9 cellular contexts compared by ENCODE assay signal in the genomic region with DNA sequence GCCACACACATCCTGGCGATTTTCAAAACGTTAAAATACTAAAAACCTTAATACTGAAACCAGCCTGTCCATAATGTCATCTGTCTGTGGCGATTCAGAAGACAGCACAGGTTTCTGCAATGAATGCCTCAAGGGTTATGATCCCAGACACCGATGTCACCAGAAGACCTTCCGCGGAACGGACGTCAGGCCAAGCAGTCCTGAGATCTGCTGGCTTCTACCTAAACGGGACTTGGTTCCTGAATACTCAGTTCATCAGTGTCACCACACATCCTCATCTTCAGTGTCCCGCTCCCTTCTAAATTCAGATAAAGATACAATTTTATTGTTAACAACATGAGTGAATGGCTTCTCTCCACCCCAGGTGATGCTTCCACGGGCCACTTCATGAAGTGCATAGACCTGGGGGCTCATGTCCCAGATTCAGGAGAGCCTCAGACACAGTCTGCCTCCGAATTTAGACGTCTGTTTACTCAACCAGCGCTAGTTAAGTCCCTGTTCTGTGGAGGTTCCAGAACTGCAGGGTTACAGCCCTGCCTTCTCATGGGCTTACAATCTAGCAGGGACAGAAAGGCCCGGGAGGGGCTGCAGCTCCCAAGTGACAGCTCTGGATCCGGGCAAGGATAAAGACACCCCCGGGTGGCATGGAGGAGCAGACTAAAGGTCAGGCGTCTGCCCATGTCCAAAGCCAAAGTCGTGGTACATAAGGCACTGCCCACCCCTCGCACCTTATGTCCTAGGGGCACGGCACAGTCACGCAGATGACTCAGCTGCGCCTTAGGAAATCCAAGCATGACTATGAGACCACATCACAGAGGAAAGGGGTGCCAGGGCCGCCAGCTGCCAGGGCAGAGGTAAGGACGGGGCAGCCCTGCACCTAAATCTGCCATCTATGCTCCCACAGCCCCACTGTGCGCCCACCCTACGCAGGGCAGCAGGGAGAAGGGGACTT.
DNase-seq lines count a peak whose midpoint lies in the region; TF ChIP-seq lines count a peak whose summit lies in the region.
"Had no signal": no experiment of that assay in that cellular context is flagged by ENCODE, and none has a peak within 500 bp of the region (broad histone marks: within the 10 kb centered on the region; RNA-seq: fewer than 3 reads in every experiment).

No MANE protein-coding gene starts in this region.

- peak overlapping the region; percentile 4 for H3K27ac Mint-ChIP-seq in activated naive CD4-positive, alpha-beta T cell treated with anti-CD3 and anti-CD28 coated beads for 36 hours
- no peak overlapping the region for H3K27ac Mint-ChIP-seq in T-helper 2 cell treated with Interferon-gamma antibody and Interleukin-4, amounts not matched to agents 5 μg/mL and 100 μg/mL, for 36 hours
- H3K27ac Mint-ChIP-seq: B cell had no signal

- TF ChIP-seq CTCF in mammary epithelial cell (conservative IDR thresholded peaks at IDR 0.05 in 1 of 2, IDR thresholded peaks at IDR 0.05 in 1 of 2; ENCODE audit: extremely low read depth in 1 of 2, insufficient read depth in 1 of 2, low read depth in 1 of 2, low read length in 2 of 2): no peak
- no peak for TF ChIP-seq CTCF in transverse colon (IDR thresholded peaks at IDR 0.05)

- in situ Hi-C loops in mammary epithelial cell (cut with MboI; ENCODE audit: low sequenced_read_pairs in 2 of 2): no loop called here
- in situ Hi-C loops in transverse colon (cut with MboI; ENCODE audit: low pct_ligation_motif_present in 1 of 4, low pct_unique_long_range_greater_than_20kb in 1 of 4, low sequenced_read_pairs in 3 of 4): no loop called here

- no peak for TF ChIP-seq EP300 in transverse colon (IDR thresholded peaks at IDR 0.05; ENCODE audit: low read depth)

- CTCF ChIA-PET in activated naive CD4-positive, alpha-beta T cell treated with anti-CD3 and anti-CD28 coated beads for 36 hours (lab: Charles Lee): no interaction called here
- CTCF ChIA-PET in mammary epithelial cell (lab: Charles Lee; ENCODE audit: low non-redundant PET): interaction anchor here (0.9 kb wide), 1 partner anchor 20 kb away, joined by 3 read pairs; no protein-coding TSS in a partner anchor

- H4K20me1 ChIP-seq in mammary epithelial cell (ENCODE audit: insufficient read depth, low read length): no peaks in the 10 kb centered on the region

- no peaks in the 10 kb centered on the region for H3K9me3 ChIP-seq in mammary epithelial cell (replicated peaks; ENCODE audit: insufficient read depth, low read length)
- H3K9me3 ChIP-seq in transverse colon: no peaks in the 10 kb centered on the region

- dilution Hi-C loops in mammary epithelial cell (cut with HindIII; ENCODE audit: low sequenced_read_pairs): no loop called here

- no peak overlapping the region for H3K4me3 Mint-ChIP-seq in activated naive CD4-positive, alpha-beta T cell treated with anti-CD3 and anti-CD28 coated beads for 36 hours
- no peak overlapping the region for H3K4me3 Mint-ChIP-seq in T-helper 2 cell treated with Interferon-gamma antibody and Interleukin-4, amounts not matched to agents 5 μg/mL and 100 μg/mL, for 36 hours
- H3K4me3 Mint-ChIP-seq: B cell had no signal

- H3K36me3 Mint-ChIP-seq in activated naive CD4-positive, alpha-beta T cell treated with anti-CD3 and anti-CD28 coated beads for 36 hours (ENCODE audit: low read depth): peaks cover 3% of the 10 kb centered on the region
- peaks cover 17% of the 10 kb centered on the region for H3K36me3 Mint-ChIP-seq in T-helper 2 cell treated with Interferon-gamma antibody and Interleukin-4, amounts not matched to agents 5 μg/mL and 100 μg/mL, for 36 hours (ENCODE audit: low read depth)

- no peaks in the 10 kb centered on the region for H3K27me3 Mint-ChIP-seq in activated naive CD4-positive, alpha-beta T cell treated with anti-CD3 and anti-CD28 coated beads for 36 hours (ENCODE audit: low read depth)
- H3K27me3 Mint-ChIP-seq in T-helper 2 cell treated with Interferon-gamma antibody and Interleukin-4, amounts not matched to agents 5 μg/mL and 100 μg/mL, for 36 hours (ENCODE audit: low read depth): no peaks in the 10 kb centered on the region
- H3K27me3 Mint-ChIP-seq: B cell had no signal

- H3K27me3 ChIP-seq in mammary epithelial cell (ENCODE audit: insufficient read depth, low read length) (no peaks in the 10 kb centered on the region), transverse colon (no peaks in the 10 kb centered on the region)

- peak; percentile 8 for DNase-seq in activated naive CD4-positive, alpha-beta T cell treated with anti-CD3 and anti-CD28 coated beads for 36 hours
- no peak for DNase-seq in activated naive CD4-positive, alpha-beta T cell treated with anti-CD3 and anti-CD28 coated beads, Interleukin-2, amount 50 U/mL, for 16 hours
- peak; percentile 92 for DNase-seq in mammary epithelial cell
- DNase-seq in lung microvascular endothelial cell (ENCODE audit: low read depth in 2 of 2): peak; percentile 53 to 91
- DNase-seq in transverse colon: no peak
- no peak for DNase-seq in stimulated activated CD4-positive, alpha-beta T cell treated with anti-CD3 and anti-CD28 coated beads, Interleukin-1b, Interleukin-23, amount 100 ng/mL, for 48 hours
- no peak for DNase-seq in DMS 273 (lab: John Stamatoyannopoulos, UW; ENCODE audit: unreplicated experiment)
- no peak for DNase-seq in T-helper 2 cell treated with Interferon-gamma antibody and Interleukin-4, amounts not matched to agents 5 μg/mL and 100 μg/mL, for 36 hours (ENCODE audit: low spot score)

- H3K27ac ChIP-seq in mammary epithelial cell (ENCODE audit: insufficient read depth, low read depth, low read length) (peak overlapping the region; percentile 96), transverse colon (peak overlapping the region; percentile 77 to 89 (median 84))

- no peaks in the 10 kb centered on the region for H3K4me1 Mint-ChIP-seq in activated naive CD4-positive, alpha-beta T cell treated with anti-CD3 and anti-CD28 coated beads for 36 hours (ENCODE audit: low read depth)
- no peaks in the 10 kb centered on the region for H3K4me1 Mint-ChIP-seq in T-helper 2 cell treated with Interferon-gamma antibody and Interleukin-4, amounts not matched to agents 5 μg/mL and 100 μg/mL, for 36 hours (ENCODE audit: low read depth)
- H3K4me1 Mint-ChIP-seq: B cell had no signal

- no TSS peak for BruUV-seq in mammary epithelial cell (replicated peaks; lab: Mats Ljungman, UMichigan)

- WGBS in mammary epithelial cell (ENCODE audit: low coverage, missing lambda C conversion rate): 76% methylated on average over 19 of the region's 27 CpGs
- WGBS in transverse colon (ENCODE audit: low coverage in 1 of 2), 2 donors: 87 to 96% methylated on average over 5 to 27 of the region's 27 CpGs

- no peaks in the 10 kb centered on the region for H3K9me3 Mint-ChIP-seq in activated naive CD4-positive, alpha-beta T cell treated with anti-CD3 and anti-CD28 coated beads for 36 hours
- no peaks in the 10 kb centered on the region for H3K9me3 Mint-ChIP-seq in T-helper 2 cell treated with Interferon-gamma antibody and Interleukin-4, amounts not matched to agents 5 μg/mL and 100 μg/mL, for 36 hours

- no peak for TF ChIP-seq POLR2A in transverse colon (IDR thresholded peaks at IDR 0.05)

- H3K79me2 ChIP-seq in mammary epithelial cell (ENCODE audit: insufficient read depth, low read length): peaks cover 87% of the 10 kb centered on the region

- peak overlapping the region; percentile 85 for H3K4me2 ChIP-seq in mammary epithelial cell (ENCODE audit: insufficient read depth, low read depth, low read length)

- peak overlapping the region in 2 of 3 experiments; percentile 12 to 24 for H3K4me3 ChIP-seq in mammary epithelial cell (replicated peaks in 1 of 3; ENCODE audit: insufficient read depth in 1 of 3, low read depth in 2 of 3, low read length in 3 of 3)
- H3K4me3 ChIP-seq in transverse colon: peak overlapping the region in 1 of 4 donors; percentile 11

- H3K9ac ChIP-seq in mammary epithelial cell (ENCODE audit: insufficient read depth, low read length): peak overlapping the region; percentile 76

- peaks cover 5% of the 10 kb centered on the region for H3K36me3 ChIP-seq in mammary epithelial cell (ENCODE audit: insufficient read depth, low read length)
- peaks cover 0 to 7% (median 0%) of the 10 kb centered on the region in 4 donors for H3K36me3 ChIP-seq in transverse colon

- H3K4me1 ChIP-seq in mammary epithelial cell (ENCODE audit: insufficient read depth, low read length) (peaks cover 63% of the 10 kb centered on the region), transverse colon (peaks cover 0 to 26% (median 10%) of the 10 kb centered on the region in 4 donors)

- no peak overlapping the region for H2AFZ ChIP-seq in mammary epithelial cell (ENCODE audit: low read depth, low read length)

- intact Hi-C loops in activated naive CD4-positive, alpha-beta T cell treated with anti-CD3 and anti-CD28 coated beads for 36 hours (cut with micrococcal nuclease): no loop called here
- intact Hi-C loops in mammary epithelial cell (cut with micrococcal nuclease): loop anchor here (1.0 to 2.0 kb wide), 4 partner anchors 33 to 151 kb away; a partner anchor contains a TSS
- intact Hi-C loops in transverse colon (cut with DNase I; ENCODE audit: low total_unique reads): no loop called here

Comparison
In these comparisons a context has a peak if more than half of its experiments do, and no peak if none do; other contexts are left out.
1. DNase-seq: peak in activated naive CD4-positive, alpha-beta T cell treated with anti-CD3 and anti-CD28 coated beads for 36 hours (single experiment), mammary epithelial cell (single experiment) and lung microvascular endothelial cell (2 of 2); none in activated naive CD4-positive, alpha-beta T cell treated with anti-CD3 and anti-CD28 coated beads, Interleukin-2, amount 50 U/mL, for 16 hours (single experiment), transverse colon (single experiment), stimulated activated CD4-positive, alpha-beta T cell treated with anti-CD3 and anti-CD28 coated beads, Interleukin-1b, Interleukin-23, amount 100 ng/mL, for 48 hours (single experiment), DMS 273 (single experiment) and T-helper 2 cell treated with Interferon-gamma antibody and Interleukin-4, amounts not matched to agents 5 μg/mL and 100 μg/mL, for 36 hours (single experiment).